8 cellular contexts compared by ENCODE assay signal in genomic region chr12:121793501-121793835, GRCh38. TPM values are rescaled to one million over a fixed set of nuclear protein-coding genes. Genes with fewer than 3 reads are reported as not detected.
DNase-seq lines count a peak whose midpoint lies in the region; ATAC-seq and TF ChIP-seq lines count a peak whose summit lies in the region.

A gene with protein sequence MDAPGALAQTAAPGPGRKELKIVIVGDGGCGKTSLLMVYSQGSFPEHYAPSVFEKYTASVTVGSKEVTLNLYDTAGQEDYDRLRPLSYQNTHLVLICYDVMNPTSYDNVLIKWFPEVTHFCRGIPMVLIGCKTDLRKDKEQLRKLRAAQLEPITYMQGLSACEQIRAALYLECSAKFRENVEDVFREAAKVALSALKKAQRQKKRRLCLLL (minus strand): TSS chr12:121793688. CDS start chr12:121793633, 55 bp downstream.

- TF ChIP-seq CTCF in AG10803 (conservative IDR thresholded peaks at IDR 0.05; ENCODE audit: low read length) (no peak), endodermal cell (conservative IDR thresholded peaks at IDR 0.05) (no peak), uterus (IDR thresholded peaks at IDR 0.05) (no peak)

- H3K4me3 ChIP-seq in AG10803 (ENCODE audit: low read length) (peak within 1 kb of the TSS; percentile 61), endodermal cell (ENCODE audit: low read length) (peak within 1 kb of the TSS; percentile 81), mucosa of rectum (ENCODE audit: low read length in 2 of 2) (peak within 1 kb of the TSS; percentile 64 to 79), uterus (peak within 1 kb of the TSS; percentile 42 to 44)

- TF ChIP-seq POLR2A in uterus (IDR thresholded peaks at IDR 0.05): peak in 1 of 2 donors; percentile 25

- peaks cover 33% of the 10 kb centered on the region for H3K4me1 Mint-ChIP-seq in endodermal cell

- H3K9me3 Mint-ChIP-seq in endodermal cell: no peaks in the 10 kb centered on the region

- peak within 1 kb of the TSS; percentile 89 for H3K27ac Mint-ChIP-seq in endodermal cell

- peaks cover 21% of the 10 kb centered on the region for H3K4me1 ChIP-seq in endodermal cell (ENCODE audit: control insufficient read depth, insufficient read depth, low read length)
- peaks cover 61 to 78% of the 10 kb centered on the region in 2 donors for H3K4me1 ChIP-seq in mucosa of rectum (ENCODE audit: control insufficient read depth in 2 of 2, insufficient read depth in 2 of 2, low read length in 2 of 2)
- H3K4me1 ChIP-seq in uterus: peaks cover 28 to 43% of the 10 kb centered on the region in 2 donors

- H3K27ac ChIP-seq in endodermal cell (ENCODE audit: low read depth, low read length) (no peak within 1 kb of the TSS), mucosa of rectum (ENCODE audit: low read depth in 2 of 2, low read length in 2 of 2) (peak within 1 kb of the TSS; percentile 87 to 91), uterus (peak within 1 kb of the TSS; percentile 100)

- peaks cover 1% of the 10 kb centered on the region for H3K27me3 Mint-ChIP-seq in endodermal cell (ENCODE audit: insufficient read depth)

- H3K9ac ChIP-seq in endodermal cell (ENCODE audit: extremely low read depth, low read length, poor library complexity, severe bottlenecking) (peak within 1 kb of the TSS; percentile 53), mucosa of rectum (ENCODE audit: low read depth in 1 of 2, low read length in 2 of 2) (peak within 1 kb of the TSS; percentile 74 to 79)

- peaks cover 19% of the 10 kb centered on the region for H3K36me3 ChIP-seq in endodermal cell (ENCODE audit: control insufficient read depth, insufficient read depth, low read length)
- H3K36me3 ChIP-seq in mucosa of rectum (ENCODE audit: control insufficient read depth in 2 of 2, insufficient read depth in 2 of 2, low read length in 2 of 2): peaks cover 0 to 8% of the 10 kb centered on the region in 2 donors
- H3K36me3 ChIP-seq in uterus: no peaks in the 10 kb centered on the region

- intact Hi-C loops in uterus (cut with DNase I; ENCODE audit: low total_unique reads): loop anchor here (5.0 kb wide), 1 partner anchor 96 kb away; no protein-coding TSS in a partner anchor

- 1% methylated on average over 15 to 31 of the region's 31 CpGs for WGBS in endodermal cell (ENCODE audit: insufficient coverage in 1 of 2, insufficient read length in 1 of 2), 2 experiments

- H3K27me3 ChIP-seq in endodermal cell (ENCODE audit: control insufficient read depth, insufficient read depth, low read length, poor library complexity, severe bottlenecking): no peaks in the 10 kb centered on the region
- no peaks in the 10 kb centered on the region for H3K27me3 ChIP-seq in mucosa of rectum (ENCODE audit: control insufficient read depth in 2 of 2, insufficient read depth in 2 of 2, low read length in 2 of 2)
- H3K27me3 ChIP-seq in uterus: no peaks in the 10 kb centered on the region

- H3K4me3 Mint-ChIP-seq in endodermal cell: peak within 1 kb of the TSS; percentile 53

- no peaks in the 10 kb centered on the region for H3K9me3 ChIP-seq in endodermal cell (ENCODE audit: control insufficient read depth, low read length)
- no peaks in the 10 kb centered on the region for H3K9me3 ChIP-seq in mucosa of rectum (ENCODE audit: control insufficient read depth in 2 of 2, low read length in 2 of 2)
- no peaks in the 10 kb centered on the region for H3K9me3 ChIP-seq in uterus

- DNase-seq in AG10803 (ENCODE audit: low read depth) (no peak), UCSD-AML1 (lab: John Stamatoyannopoulos, UW; ENCODE audit: unreplicated experiment) (peak; percentile 91), endodermal cell (no peak), uterus (no peak), HPDE6-E6E7 (ENCODE audit: extremely low spot score) (no peak)

- ATAC-seq in GM19023 (IDR thresholded peaks at IDR 0.05; ENCODE audit: unreplicated experiment) (peak; percentile 19), HG03432 (IDR thresholded peaks at IDR 0.05; ENCODE audit: unreplicated experiment) (peak; percentile 22)

- peaks cover 14% of the 10 kb centered on the region for H3K36me3 Mint-ChIP-seq in endodermal cell (ENCODE audit: low read depth)

RNA-seq across cellular contexts. Expression of the gene that starts here (rescaled TPM):
- total RNA-seq in endodermal cell: 10 to 100 TPM; 31.0 to 35.6 TPM
- 24.1 TPM for polyA plus RNA-seq in endodermal cell (2013, experiment 1 of 2)
- polyA plus RNA-seq in endodermal cell (2013, experiment 2 of 2): 19.1 TPM
- 10 to 100 TPM in 3 of 4 donors, 1 to 10 TPM in 1; 5.1 to 27.6 (median 13.1) TPM for total RNA-seq in uterus
